10 cellular contexts compared by ENCODE assay signal in genomic region chr5:91190333-91190680, GRCh38.
A peak's percentile ranks its signal among the peaks of the same experiment; 100 is the strongest.
DNase-seq lines count a peak whose midpoint lies in the region; ATAC-seq and TF ChIP-seq lines count a peak whose summit lies in the region.
"Had no signal": no experiment of that assay in that cellular context is flagged by ENCODE, and none has a peak within 500 bp of the region (broad histone marks: within the 10 kb centered on the region; RNA-seq: fewer than 3 reads in every experiment).

No MANE protein-coding gene starts in this region.

- TF ChIP-seq CTCF in OCI-LY3 (IDR thresholded peaks at IDR 0.05; ENCODE audit: low read depth, low read length) (no peak), fibroblast of villous mesenchyme (IDR thresholded peaks at IDR 0.05; ENCODE audit: insufficient read depth, low read depth, low read length) (peak; percentile 11)

- H3K4me3 ChIP-seq in OCI-LY3 (ENCODE audit: low read length) (peak overlapping the region; percentile 66), fibroblast of villous mesenchyme (ENCODE audit: low read depth, low read length) (peak overlapping the region; percentile 20), trophoblast cell (ENCODE audit: low read depth, low read length) (no peak overlapping the region)

- H2BK12ac ChIP-seq in trophoblast cell (ENCODE audit: low read length) = no peak overlapping the region

- H3K9ac ChIP-seq in OCI-LY3 (ENCODE audit: low read length) (peak overlapping the region; percentile 23; the same call in 1 of the 2 replicates), trophoblast cell (ENCODE audit: low read length) (peak overlapping the region; percentile 38)

- H2BK5ac ChIP-seq in trophoblast cell (ENCODE audit: low read depth, low read length, poor library complexity) = no peak overlapping the region

- H3K4me1 ChIP-seq in OCI-LY3 (ENCODE audit: low read length) (peaks cover 13% of the 10 kb centered on the region), trophoblast cell (ENCODE audit: control insufficient read depth in 1 of 2, insufficient read depth in 2 of 2, low read length in 2 of 2) (peaks cover 0 to 5% of the 10 kb centered on the region in 2 experiments)

- no peak overlapping the region for H3K4ac ChIP-seq in trophoblast cell (ENCODE audit: low read depth, low read length)

- peak overlapping the region; percentile 87 for H3K4me2 ChIP-seq in OCI-LY3 (ENCODE audit: low read length)
- peak overlapping the region; percentile 22 for H3K4me2 ChIP-seq in trophoblast cell (ENCODE audit: low read length)

- H2AFZ ChIP-seq in OCI-LY3 (ENCODE audit: low read depth, low read length) = peak overlapping the region; percentile 78
- H2AFZ ChIP-seq in trophoblast cell (ENCODE audit: insufficient read depth, low read length, poor library complexity) = no peak overlapping the region

- DNase-seq in CD1c-positive myeloid dendritic cell (ENCODE audit: extremely low spot score) (peak; percentile 20), fibroblast of villous mesenchyme (ENCODE audit: low read depth) (no peak), trophoblast cell (no peak), MV-4-11 (lab: John Stamatoyannopoulos, UW) (no peak), occipital lobe (lab: John Stamatoyannopoulos, UW) (no peak)
- DNase-seq: dorsolateral prefrontal cortex; NK-92 treated with Interleukin-12 subunit alpha and Interleukin-12 subunit beta, amount 100 ng/mL, for 24 hours had no signal

- H2AK5ac ChIP-seq in trophoblast cell (ENCODE audit: low read length) = no peak overlapping the region

- H3K14ac ChIP-seq in trophoblast cell (ENCODE audit: low read length) = no peak overlapping the region

- no peak overlapping the region for H4K12ac ChIP-seq in trophoblast cell (ENCODE audit: low read depth, low read length)

- H4K20me1 ChIP-seq in OCI-LY3 (ENCODE audit: insufficient read depth, low read length) = no peaks in the 10 kb centered on the region

- no CpG with 5 or more reads among the region's 3 CpGs for WGBS in trophoblast cell (ENCODE audit: extremely low coverage, insufficient coverage, insufficient read length)

- no peak overlapping the region for H3K23ac ChIP-seq in trophoblast cell (ENCODE audit: low read length)

- H2BK120ac ChIP-seq in trophoblast cell (ENCODE audit: insufficient read depth, low read length, poor library complexity) = no peak overlapping the region

- no peaks in the 10 kb centered on the region for H3K27me3 ChIP-seq in OCI-LY3 (ENCODE audit: low read depth, low read length)
- H3K27me3 ChIP-seq in trophoblast cell (ENCODE audit: insufficient read depth, low read length) = no peaks in the 10 kb centered on the region

- H4K8ac ChIP-seq in trophoblast cell (ENCODE audit: low read depth, low read length) = no peak overlapping the region

- H3K9me3 ChIP-seq in OCI-LY3 (ENCODE audit: insufficient read depth, low read length) (no peaks in the 10 kb centered on the region), trophoblast cell (ENCODE audit: insufficient read depth, low read depth, low read length) (no peaks in the 10 kb centered on the region)

- H3K79me2 ChIP-seq in OCI-LY3 (ENCODE audit: low read length) = no peaks in the 10 kb centered on the region
- no peaks in the 10 kb centered on the region for H3K79me2 ChIP-seq in trophoblast cell (ENCODE audit: control insufficient read depth, insufficient read depth, low read length, poor library complexity)

- H3K79me1 ChIP-seq in trophoblast cell (ENCODE audit: low read length) = no peaks in the 10 kb centered on the region

- no peak overlapping the region for H4K91ac ChIP-seq in trophoblast cell (ENCODE audit: low read depth, low read length)

- no peak for ATAC-seq in HG03045 (IDR thresholded peaks at IDR 0.05; ENCODE audit: unreplicated experiment)
- no peak for ATAC-seq in HG02588 (IDR thresholded peaks at IDR 0.05; ENCODE audit: unreplicated experiment)

- H3K36me3 ChIP-seq in OCI-LY3 (replicated peaks; ENCODE audit: low read depth, low read length) = no peaks in the 10 kb centered on the region
- H3K36me3 ChIP-seq in trophoblast cell (ENCODE audit: control insufficient read depth in 1 of 2, insufficient read depth in 2 of 2, low read length in 2 of 2) = no peaks in the 10 kb centered on the region

- H3K18ac ChIP-seq in trophoblast cell (ENCODE audit: low read length) = no peak overlapping the region

- no peak overlapping the region for H3K27ac ChIP-seq in OCI-LY3 (ENCODE audit: low read length)
- peak overlapping the region; percentile 34 for H3K27ac ChIP-seq in trophoblast cell (ENCODE audit: low read depth, low read length)
